Comparison of ENCODE assay signal across 8 cellular contexts in the genomic region with DNA sequence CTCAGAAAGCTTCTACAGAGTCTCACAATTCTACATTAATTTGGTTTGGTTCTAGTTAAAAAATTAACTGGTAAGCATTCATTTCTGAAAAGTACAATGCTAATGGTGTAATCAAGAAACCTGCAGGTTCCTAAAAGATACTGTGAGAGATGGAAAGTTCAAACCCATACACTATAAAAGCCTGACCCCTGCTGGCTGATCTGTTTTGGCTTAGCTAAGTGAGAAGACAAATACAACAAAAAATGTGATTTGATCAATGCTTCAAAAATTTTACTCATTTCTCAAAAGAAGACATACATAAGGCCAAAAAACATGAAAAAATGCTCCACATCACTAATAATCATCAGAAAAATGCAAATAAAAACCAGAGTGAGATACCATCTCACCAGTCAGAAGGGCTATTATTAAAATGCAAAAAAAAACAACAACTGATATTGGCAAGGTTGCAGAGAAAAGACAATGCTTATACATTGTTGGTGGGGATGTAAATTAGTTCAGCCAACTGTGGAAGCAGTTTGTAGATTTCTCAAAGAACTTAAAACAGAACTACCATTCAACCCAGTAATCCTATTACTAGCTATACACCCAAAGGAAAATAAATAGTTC.
DNase-seq lines count a peak whose midpoint lies in the region; ATAC-seq, FAIRE-seq and TF ChIP-seq lines count a peak whose summit lies in the region.

No MANE protein-coding gene starts in this region.

- H3K27me3 ChIP-seq in heart right ventricle (no peaks in the 10 kb centered on the region), Peyer's patch (no peaks in the 10 kb centered on the region)

- FAIRE-seq in colon (lab: Jason Lieb, UNC) = peak; percentile 57

- intact Hi-C loops in heart right ventricle (cut with DNase I) = loop anchor here in 4 of 10 donors (2.0 to 5.0 kb wide), 2 partner anchors 184 to 186 kb away; no protein-coding TSS in a partner anchor
- intact Hi-C loops in left ventricle myocardium superior (cut with micrococcal nuclease) = loop anchor here (5.0 kb wide), 1 partner anchor 184 kb away; no protein-coding TSS in a partner anchor

- peak in 1 of 2 donors; percentile 16 for DNase-seq in heart right ventricle
- DNase-seq in left ventricle myocardium superior = no peak
- peak in 2 of 3 donors; percentile 56 to 75 for DNase-seq in Peyer's patch
- peak; percentile 89 for DNase-seq in medulla oblongata (ENCODE audit: extremely low spot score)
- no peak for DNase-seq in GF-D8 (lab: John Stamatoyannopoulos, UW)

- H3K4me3 ChIP-seq in heart right ventricle (no peak overlapping the region), Peyer's patch (no peak overlapping the region)

- peak; percentile 12 to 70 (median 58) for TF ChIP-seq CTCF in heart right ventricle (IDR thresholded peaks at IDR 0.05)
- TF ChIP-seq CTCF in Peyer's patch (IDR thresholded peaks at IDR 0.05) = peak in 5 of 6 experiments; percentile 50 to 67 (median 63)

- H3K27ac ChIP-seq in heart right ventricle = no peak overlapping the region
- no peak overlapping the region for H3K27ac ChIP-seq in Peyer's patch

- no peaks in the 10 kb centered on the region for H3K4me1 ChIP-seq in heart right ventricle
- H3K4me1 ChIP-seq in Peyer's patch = no peaks in the 10 kb centered on the region

- TF ChIP-seq POLR2A in Peyer's patch (IDR thresholded peaks at IDR 0.05) = no peak

- H3K36me3 ChIP-seq in heart right ventricle = no peaks in the 10 kb centered on the region
- no peaks in the 10 kb centered on the region for H3K36me3 ChIP-seq in Peyer's patch

- H3K9me3 ChIP-seq in heart right ventricle = peaks cover 0 to 9% (median 0%) of the 10 kb centered on the region in 11 donors
- H3K9me3 ChIP-seq in Peyer's patch = no peaks in the 10 kb centered on the region

- ATAC-seq in heart right ventricle (no peak), left ventricle myocardium superior (no peak), HG02885 (IDR thresholded peaks at IDR 0.05; ENCODE audit: poor library complexity, unreplicated experiment) (peak; percentile 60), GM21360 (IDR thresholded peaks at IDR 0.05; ENCODE audit: unreplicated experiment) (no peak)

Comparison
In these comparisons a context has a peak if more than half of its experiments do, and no peak if none do; other contexts are left out.
1. DNase-seq: peak in Peyer's patch (2 of 3) and medulla oblongata (single experiment); none in left ventricle myocardium superior (single experiment) and GF-D8 (single experiment).